ENCODE assay signal across 8 cellular contexts in the genomic region with DNA sequence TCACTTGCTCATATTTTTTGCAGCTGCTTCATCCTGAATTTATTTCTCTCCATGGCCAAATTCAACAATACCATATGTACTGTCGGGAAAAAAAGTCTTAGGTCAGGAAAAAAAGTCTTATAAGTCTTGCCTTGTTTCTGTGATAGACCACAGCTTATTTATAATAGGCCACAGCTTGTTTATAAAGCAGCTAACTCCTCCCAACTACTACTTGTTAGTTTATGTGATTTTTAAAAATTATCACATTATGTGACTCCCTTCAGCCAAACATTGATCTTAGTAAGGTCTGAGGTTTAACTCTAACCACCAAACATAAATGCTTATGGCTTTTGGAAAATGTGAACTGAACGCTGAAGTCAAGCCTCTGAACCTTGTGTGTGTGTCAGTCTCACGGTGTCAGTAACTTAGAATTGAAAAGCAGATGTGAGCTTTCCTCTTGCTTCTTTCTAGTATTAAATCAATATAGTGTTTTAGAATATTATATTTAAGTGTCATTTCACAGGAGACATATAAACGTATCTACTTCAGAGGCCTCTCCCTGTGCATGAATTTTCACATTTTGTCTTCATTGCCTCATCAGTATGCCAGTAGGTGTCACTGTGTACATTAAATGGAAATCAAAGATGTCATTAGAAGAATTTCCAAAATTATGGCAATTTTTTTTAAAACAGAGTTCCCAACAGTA. TPM values are rescaled to one million over a fixed set of nuclear protein-coding genes. Genes with fewer than 3 reads are reported as not detected.
DNase-seq lines count a peak whose midpoint lies in the region; ATAC-seq and TF ChIP-seq lines count a peak whose summit lies in the region.

No MANE protein-coding gene starts in this region.

- H2AFZ ChIP-seq in Karpas-422 (ENCODE audit: low read length) (no peak overlapping the region), mesenchymal stem cell (ENCODE audit: low read depth, low read length) (no peak overlapping the region)

- no peaks in the 10 kb centered on the region for H3K9me3 ChIP-seq in Karpas-422 (ENCODE audit: low read length)
- no peaks in the 10 kb centered on the region for H3K9me3 ChIP-seq in body of pancreas
- H3K9me3 ChIP-seq in mesenchymal stem cell (ENCODE audit: control insufficient read depth, low read length): no peaks in the 10 kb centered on the region
- H3K9me3 ChIP-seq in right cardiac atrium (ENCODE audit: control insufficient read depth, low read length): no peaks in the 10 kb centered on the region

- no peaks in the 10 kb centered on the region for H3K36me3 ChIP-seq in Karpas-422 (ENCODE audit: insufficient read depth, low read length)
- H3K36me3 ChIP-seq in body of pancreas (replicated peaks in 1 of 2; ENCODE audit: insufficient read depth in 1 of 2, low read depth in 2 of 2): no peaks in the 10 kb centered on the region
- no peaks in the 10 kb centered on the region for H3K36me3 ChIP-seq in mesenchymal stem cell (ENCODE audit: control insufficient read depth in 1 of 2, insufficient read depth in 2 of 2, low read depth in 1 of 2, low read length in 2 of 2)

- H2AK5ac ChIP-seq in mesenchymal stem cell (ENCODE audit: low read length, severe bottlenecking): no peak overlapping the region

- no peak overlapping the region for H3K4ac ChIP-seq in mesenchymal stem cell (ENCODE audit: low read depth in 1 of 2, low read length in 2 of 2)

- H3K23ac ChIP-seq in mesenchymal stem cell (ENCODE audit: low read length in 2 of 2): no peak overlapping the region

- H3K4me1 ChIP-seq in Karpas-422 (ENCODE audit: low read length) (no peaks in the 10 kb centered on the region), body of pancreas (no peaks in the 10 kb centered on the region), mesenchymal stem cell (ENCODE audit: control insufficient read depth, insufficient read depth, low read depth, low read length) (peaks cover 3% of the 10 kb centered on the region), right cardiac atrium (ENCODE audit: control insufficient read depth, insufficient read depth, low read length) (no peaks in the 10 kb centered on the region)

- H2BK15ac ChIP-seq in mesenchymal stem cell (ENCODE audit: low read depth, poor library complexity, severe bottlenecking): no peak overlapping the region

- no peak overlapping the region for H2BK12ac ChIP-seq in mesenchymal stem cell (ENCODE audit: low read length in 2 of 2)

- no peak overlapping the region for H4K91ac ChIP-seq in mesenchymal stem cell (ENCODE audit: low read length)

- TF ChIP-seq POLR2A in body of pancreas (IDR thresholded peaks at IDR 0.05): no peak

- H2BK5ac ChIP-seq in mesenchymal stem cell (ENCODE audit: low read depth, low read length, poor library complexity, severe bottlenecking): no peak overlapping the region

- H2BK120ac ChIP-seq in mesenchymal stem cell (ENCODE audit: low read depth, low read length): no peak overlapping the region

- H4K8ac ChIP-seq in mesenchymal stem cell (ENCODE audit: low read length): no peak overlapping the region

- H3K9ac ChIP-seq in Karpas-422 (ENCODE audit: low read length): no peak overlapping the region
- no peak overlapping the region for H3K9ac ChIP-seq in mesenchymal stem cell (ENCODE audit: low read length)

- no peaks in the 10 kb centered on the region for H3K9me2 ChIP-seq in Karpas-422 (replicated peaks; ENCODE audit: insufficient read depth, low read length)

- peak in 6 of 7 experiments; percentile 44 to 73 (median 61) for TF ChIP-seq CTCF in body of pancreas (IDR thresholded peaks at IDR 0.05)

- intact Hi-C loops in body of pancreas (cut with DNase I) (no loop called here), right cardiac atrium (cut with DNase I) (loop anchor here in 2 of 4 donors (10.0 kb wide), 1 partner anchor 448 kb away; no protein-coding TSS in a partner anchor)

- no peaks in the 10 kb centered on the region for H3K27me3 ChIP-seq in Karpas-422 (ENCODE audit: low read length)
- no peaks in the 10 kb centered on the region for H3K27me3 ChIP-seq in body of pancreas
- H3K27me3 ChIP-seq in mesenchymal stem cell (ENCODE audit: control insufficient read depth in 1 of 2, insufficient read depth in 1 of 2, low read length in 2 of 2): no peaks in the 10 kb centered on the region
- H3K27me3 ChIP-seq in right cardiac atrium (ENCODE audit: control insufficient read depth, insufficient read depth): no peaks in the 10 kb centered on the region

- WGBS in body of pancreas, 2 donors: 58 to 61% methylated on average over 4 of the region's 4 CpGs
- 63% methylated on average over 2 of the region's 4 CpGs for WGBS in mesenchymal stem cell
- 64% methylated on average over 4 of the region's 4 CpGs for WGBS in right cardiac atrium

- ATAC-seq in body of pancreas (no peak), GM21367 (IDR thresholded peaks at IDR 0.05; ENCODE audit: unreplicated experiment) (no peak), HG03159 (IDR thresholded peaks at IDR 0.05; ENCODE audit: unreplicated experiment) (no peak), right cardiac atrium (no peak)

- DNase-seq in DMS114 treated with DMSO at 0.1 percent for 48 hours (lab: John Stamatoyannopoulos, UW; ENCODE audit: unreplicated experiment) (peak; percentile 8), Karpas-422 (peak; percentile 48), body of pancreas (no peak), mesenchymal stem cell (peak; percentile 50), right cardiac atrium (no peak), NCI-H226 (no peak)

- H3K4me2 ChIP-seq in Karpas-422 (ENCODE audit: low read depth, low read length, poor library complexity, severe bottlenecking): no peak overlapping the region
- H3K4me2 ChIP-seq in mesenchymal stem cell (ENCODE audit: low read length, poor library complexity, severe bottlenecking): no peak overlapping the region

- H3K4me3 ChIP-seq in Karpas-422 (ENCODE audit: low read length) (no peak overlapping the region), body of pancreas (no peak overlapping the region), mesenchymal stem cell (ENCODE audit: insufficient read depth in 1 of 2, low read depth in 1 of 2, low read length in 2 of 2) (no peak overlapping the region), right cardiac atrium (ENCODE audit: low read length) (no peak overlapping the region)

- no peaks in the 10 kb centered on the region for H3K79me2 ChIP-seq in Karpas-422 (ENCODE audit: low read length)

- H3K27ac ChIP-seq in Karpas-422 (ENCODE audit: low read length) (no peak overlapping the region), body of pancreas (no peak overlapping the region), mesenchymal stem cell (ENCODE audit: low read length, poor library complexity, severe bottlenecking) (no peak overlapping the region), right cardiac atrium (ENCODE audit: low read length) (no peak overlapping the region)

- H3K18ac ChIP-seq in mesenchymal stem cell (ENCODE audit: low read depth in 1 of 2, low read length in 2 of 2): no peak overlapping the region

- no peak overlapping the region for H3K14ac ChIP-seq in mesenchymal stem cell (ENCODE audit: low read length in 2 of 2)

- no peaks in the 10 kb centered on the region for H4K20me1 ChIP-seq in Karpas-422 (ENCODE audit: insufficient read depth, low read depth, low read length)

- peaks cover 18% of the 10 kb centered on the region for H3K79me1 ChIP-seq in mesenchymal stem cell (replicated peaks; ENCODE audit: low read length, poor library complexity, severe bottlenecking)

RNA-seq across cellular contexts. Expression of a gene that starts 51.3 kb away (rescaled TPM):
- total RNA-seq in Karpas-422 (2014; rRNA removed; shearing (Covaris generic); ENCODE audit: low replicate concordance): 0.32 TPM in 1 of 2 replicates, not detected in the other
- 10 to 100 TPM in 1 of 2 donors, 1 to 10 TPM in 1; 6.7 to 19.1 TPM for total RNA-seq in body of pancreas
- 22.7 TPM for polyA plus RNA-seq in mesenchymal stem cell (2013, experiment 1 of 2)
- polyA plus RNA-seq in mesenchymal stem cell (2013, experiment 2 of 2): 25.6 TPM
- 10 to 100 TPM; 11.5 to 14.9 (median 13.8) TPM for total RNA-seq in right cardiac atrium
- polyA plus RNA-seq in right cardiac atrium: 11.3 TPM

Comparison
In these comparisons a context has a peak if more than half of its experiments do, and no peak if none do; other contexts are left out.
1. DNase-seq: peak in DMS114 treated with DMSO at 0.1 percent for 48 hours (single experiment), Karpas-422 (single experiment) and mesenchymal stem cell (single experiment); none in body of pancreas (0 of 4), right cardiac atrium (0 of 3) and NCI-H226 (single experiment).